1 cellular context compared by ENCODE assay signal in genomic region chr6:7975764-7976146, GRCh38.
TF ChIP-seq lines count a peak whose summit lies in the region.

No MANE protein-coding gene starts in this region.

TF ChIP-seq in HepG2, 621 proteins besides CTCF, POLR2A, EP300 and RAD21 (continued from another document and continues in another):
- no peak for TF ChIP-seq PRDM10 (CRISPR knock-in tag; IDR thresholded peaks at IDR 0.05; ENCODE audit: low read depth)
- TF ChIP-seq PRDM15 (CRISPR knock-in tag; IDR thresholded peaks at IDR 0.05), result no peak
- no peak for TF ChIP-seq IRX3 (CRISPR knock-in tag; IDR thresholded peaks at IDR 0.05; ENCODE audit: borderline replicate concordance, low read depth)
- TF ChIP-seq MNT (IDR thresholded peaks at IDR 0.05), result peak; percentile 58
- no peak for TF ChIP-seq ELK4 (CRISPR knock-in tag; IDR thresholded peaks at IDR 0.05; ENCODE audit: borderline replicate concordance)
- no peak for TF ChIP-seq JUN (CRISPR knock-in tag; IDR thresholded peaks at IDR 0.05)
- TF ChIP-seq FOXA1 (IDR thresholded peaks at IDR 0.05), result no peak
- peak; percentile 71 for TF ChIP-seq FOXA1 (CRISPR knock-in tag; IDR thresholded peaks at IDR 0.05)
- TF ChIP-seq FLYWCH1 (CRISPR knock-in tag; IDR thresholded peaks at IDR 0.05), result no peak
- TF ChIP-seq RFX1 (IDR thresholded peaks at IDR 0.05), result no peak
- no peak for TF ChIP-seq STAT5B (CRISPR knock-in tag; IDR thresholded peaks at IDR 0.05)
- 0 out of 2 replicates have a peak, but pooled peaks have one; percentile 48 for TF ChIP-seq ZNF691 (CRISPR knock-in tag; IDR thresholded peaks at IDR 0.05; ENCODE audit: borderline replicate concordance, low read depth)
- no peak for TF ChIP-seq MYNN (CRISPR knock-in tag; IDR thresholded peaks at IDR 0.05; ENCODE audit: low read depth)
- no peak for TF ChIP-seq TCF12 (IDR thresholded peaks at IDR 0.05)
- no peak for TF ChIP-seq TCF12 (CRISPR knock-in tag; IDR thresholded peaks at IDR 0.05)
- no peak for TF ChIP-seq LRRFIP1 (CRISPR knock-in tag; conservative IDR thresholded peaks at IDR 0.05)
- no peak for TF ChIP-seq ZNF552 (CRISPR knock-in tag; IDR thresholded peaks at IDR 0.05; ENCODE audit: borderline replicate concordance)
- TF ChIP-seq ZNF337 (CRISPR knock-in tag; IDR thresholded peaks at IDR 0.05; ENCODE audit: borderline replicate concordance, low read depth), result no peak
- no peak for TF ChIP-seq HOXD1 (CRISPR knock-in tag; IDR thresholded peaks at IDR 0.05)
- TF ChIP-seq MEIS2 (CRISPR knock-in tag; IDR thresholded peaks at IDR 0.05), result peak; percentile 15; the same call in 1 of the 2 replicates
- no peak for TF ChIP-seq NKX3-1 (CRISPR knock-in tag; IDR thresholded peaks at IDR 0.05)
- no peak for TF ChIP-seq IKZF5 (CRISPR knock-in tag; IDR thresholded peaks at IDR 0.05)
- no peak for TF ChIP-seq ZNF839 (CRISPR knock-in tag; IDR thresholded peaks at IDR 0.05; ENCODE audit: borderline replicate concordance)
- no peak for TF ChIP-seq ELF4 (CRISPR knock-in tag; IDR thresholded peaks at IDR 0.05; ENCODE audit: borderline replicate concordance)
- peak; percentile 38; the same call in 1 of the 2 replicates for TF ChIP-seq HOXA3 (CRISPR knock-in tag; IDR thresholded peaks at IDR 0.05)
- no peak for TF ChIP-seq FOSL1 (CRISPR knock-in tag; IDR thresholded peaks at IDR 0.05; ENCODE audit: borderline replicate concordance)
- TF ChIP-seq SRSF4 (IDR thresholded peaks at IDR 0.05; ENCODE audit: low read depth, low read length, poor library complexity, severe bottlenecking), result no peak
- 0 out of 2 replicates have a peak, but pooled peaks have one; percentile 58 for TF ChIP-seq NFKB2 (CRISPR knock-in tag; IDR thresholded peaks at IDR 0.05; ENCODE audit: borderline replicate concordance)
- TF ChIP-seq TOE1 (CRISPR knock-in tag; IDR thresholded peaks at IDR 0.05), result no peak
- no peak for TF ChIP-seq MTA3 (CRISPR knock-in tag; IDR thresholded peaks at IDR 0.05)
- TF ChIP-seq ZNF160 (CRISPR knock-in tag; IDR thresholded peaks at IDR 0.05), result no peak
- TF ChIP-seq ELF1 (CRISPR knock-in tag; IDR thresholded peaks at IDR 0.05), result no peak
- no peak for TF ChIP-seq AKAP8 (CRISPR knock-in tag; IDR thresholded peaks at IDR 0.05)
- no peak for TF ChIP-seq ZBTB8A (CRISPR knock-in tag; IDR thresholded peaks at IDR 0.05; ENCODE audit: borderline replicate concordance, low read depth)
- no peak for TF ChIP-seq KLF12 (CRISPR knock-in tag; IDR thresholded peaks at IDR 0.05; ENCODE audit: borderline replicate concordance)
- no peak for TF ChIP-seq RFX5 (IDR thresholded peaks at IDR 0.05; ENCODE audit: low read depth, low read length)
- no peak for TF ChIP-seq ZFP62 (CRISPR knock-in tag; IDR thresholded peaks at IDR 0.05)
- no peak for TF ChIP-seq HBP1 (CRISPR knock-in tag; IDR thresholded peaks at IDR 0.05; ENCODE audit: low read depth)
- TF ChIP-seq CBX1 (IDR thresholded peaks at IDR 0.05; ENCODE audit: low read depth), result no peak
- TF ChIP-seq ATF6 (CRISPR knock-in tag; conservative IDR thresholded peaks at IDR 0.05), result no peak
- no peak for TF ChIP-seq CREB1 (IDR thresholded peaks at IDR 0.05)
- no peak for TF ChIP-seq CREB1 (CRISPR knock-in tag; IDR thresholded peaks at IDR 0.05)
- 0 out of 2 replicates have a peak, but pooled peaks have one; percentile 6 for TF ChIP-seq SIX1 (CRISPR knock-in tag; IDR thresholded peaks at IDR 0.05; ENCODE audit: borderline replicate concordance)
- no peak for TF ChIP-seq ASH2L (IDR thresholded peaks at IDR 0.05; ENCODE audit: insufficient read length, low read depth, low read length)
